Comparison of ENCODE assay signal across 9 cellular contexts in the genomic region with DNA sequence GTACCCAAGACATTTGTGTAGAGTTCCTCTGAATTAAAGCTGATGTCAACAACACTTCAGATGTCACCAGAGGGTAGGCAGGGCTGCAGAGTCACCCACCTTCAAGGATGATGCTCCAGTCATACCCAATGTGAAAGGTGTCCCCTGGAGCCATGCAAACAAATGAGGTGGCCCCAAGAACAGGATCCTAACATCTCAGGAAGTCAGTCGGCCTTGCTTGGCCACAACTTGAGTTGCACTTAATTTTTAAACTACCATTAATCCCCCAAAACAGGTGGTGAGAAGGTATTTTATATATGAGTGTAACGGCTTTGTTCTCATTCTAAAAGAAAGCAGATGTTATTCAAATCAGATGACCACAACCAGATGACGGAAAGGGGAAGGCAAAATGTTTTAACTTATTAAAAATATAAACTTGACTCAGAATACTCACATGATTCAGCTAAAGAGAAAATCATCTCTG. TPM values are rescaled to one million over a fixed set of nuclear protein-coding genes. Genes with fewer than 3 reads are reported as not detected.
DNase-seq lines count a peak whose midpoint lies in the region; ATAC-seq and TF ChIP-seq lines count a peak whose summit lies in the region.
"Had no signal": no experiment of that assay in that cellular context is flagged by ENCODE, and none has a peak within 500 bp of the region (broad histone marks: within the 10 kb centered on the region; RNA-seq: fewer than 3 reads in every experiment).

No MANE protein-coding gene starts in this region.

- H3K36me3 ChIP-seq in lower lobe of right lung, result no peaks in the 10 kb centered on the region
- H3K36me3 ChIP-seq: neutrophil had no signal

- H3K4me3 ChIP-seq in GM12864 (ENCODE audit: low read depth, low read length) (no peak overlapping the region), lower lobe of right lung (no peak overlapping the region)

- no peak overlapping the region for H3K27ac ChIP-seq in lower lobe of right lung

- H3K9me3 Mint-ChIP-seq in activated T-helper 2 cell treated with anti-CD3 and anti-CD28 coated beads, Interferon-gamma antibody, Interleukin-2, Interleukin-4, amounts not matched to agents 10 μg/mL and 5 μg/mL and 100 μg/mL, durations not matched to agents 14 hours and 24 hours and 36 hours, result peaks cover 18% of the 10 kb centered on the region

- H3K27me3 ChIP-seq in lower lobe of right lung (ENCODE audit: low read depth), result no peaks in the 10 kb centered on the region
- H3K27me3 ChIP-seq: neutrophil had no signal

- no peaks in the 10 kb centered on the region for H3K27me3 Mint-ChIP-seq in activated T-helper 2 cell treated with anti-CD3 and anti-CD28 coated beads, Interferon-gamma antibody, Interleukin-2, Interleukin-4, amounts not matched to agents 10 μg/mL and 5 μg/mL and 100 μg/mL, durations not matched to agents 14 hours and 24 hours and 36 hours (ENCODE audit: low read depth)

- intact Hi-C loops in activated T-helper 2 cell treated with anti-CD3 and anti-CD28 coated beads, Interferon-gamma antibody, Interleukin-2, Interleukin-4, amounts not matched to agents 10 μg/mL and 5 μg/mL and 100 μg/mL, durations not matched to agents 14 hours and 24 hours and 36 hours (cut with micrococcal nuclease), result no loop called here
- intact Hi-C loops in lower lobe of right lung (cut with DNase I), result no loop called here

- peak overlapping the region; percentile 94 for H3K27ac Mint-ChIP-seq in activated T-helper 2 cell treated with anti-CD3 and anti-CD28 coated beads, Interferon-gamma antibody, Interleukin-2, Interleukin-4, amounts not matched to agents 10 μg/mL and 5 μg/mL and 100 μg/mL, durations not matched to agents 14 hours and 24 hours and 36 hours

- peaks cover 38% of the 10 kb centered on the region for H3K36me3 Mint-ChIP-seq in activated T-helper 2 cell treated with anti-CD3 and anti-CD28 coated beads, Interferon-gamma antibody, Interleukin-2, Interleukin-4, amounts not matched to agents 10 μg/mL and 5 μg/mL and 100 μg/mL, durations not matched to agents 14 hours and 24 hours and 36 hours (ENCODE audit: low read depth)

- peaks cover 28% of the 10 kb centered on the region for H3K4me1 ChIP-seq in lower lobe of right lung

- no peak overlapping the region for H3K4me3 Mint-ChIP-seq in activated T-helper 2 cell treated with anti-CD3 and anti-CD28 coated beads, Interferon-gamma antibody, Interleukin-2, Interleukin-4, amounts not matched to agents 10 μg/mL and 5 μg/mL and 100 μg/mL, durations not matched to agents 14 hours and 24 hours and 36 hours (ENCODE audit: low read depth)

- DNase-seq in GM12864 (ENCODE audit: low read depth) (peak; percentile 80), hypothalamus (lab: John Stamatoyannopoulos, UW) (no peak), NCI-H146 treated with DMSO at 0.1 percent for 48 hours (lab: John Stamatoyannopoulos, UW; ENCODE audit: unreplicated experiment) (no peak), D341Med (ENCODE audit: low spot score) (no peak), lower lobe of right lung (no peak)
- DNase-seq in activated T-helper 2 cell treated with anti-CD3 and anti-CD28 coated beads, Interferon-gamma antibody, Interleukin-2, Interleukin-4, amounts not matched to agents 10 μg/mL and 5 μg/mL and 100 μg/mL, durations not matched to agents 14 hours and 24 hours and 36 hours (ENCODE audit: low spot score), result no peak

- ATAC-seq in GM19455 (IDR thresholded peaks at IDR 0.05; ENCODE audit: unreplicated experiment), result peak; percentile 50
- ATAC-seq in HG03280 (IDR thresholded peaks at IDR 0.05; ENCODE audit: unreplicated experiment), result peak; percentile 52
- no peak for ATAC-seq in lower lobe of right lung

- H3K9me3 ChIP-seq in lower lobe of right lung, result no peaks in the 10 kb centered on the region
- H3K9me3 ChIP-seq: neutrophil had no signal

- TF ChIP-seq CTCF in GM12864 (IDR thresholded peaks at IDR 0.05; ENCODE audit: low read depth, low read length, missing control alignments) (no peak), lower lobe of right lung (IDR thresholded peaks at IDR 0.05) (no peak)

- peaks cover 63% of the 10 kb centered on the region for H3K4me1 Mint-ChIP-seq in activated T-helper 2 cell treated with anti-CD3 and anti-CD28 coated beads, Interferon-gamma antibody, Interleukin-2, Interleukin-4, amounts not matched to agents 10 μg/mL and 5 μg/mL and 100 μg/mL, durations not matched to agents 14 hours and 24 hours and 36 hours (ENCODE audit: low read depth)

RNA-seq across cellular contexts. Expression of a gene that starts 21.1 kb away (rescaled TPM):
- total RNA-seq in activated T-helper 2 cell treated with anti-CD3 and anti-CD28 coated beads, Interferon-gamma antibody, Interleukin-2, Interleukin-4, amounts not matched to agents 10 μg/mL and 5 μg/mL and 100 μg/mL, durations not matched to agents 14 hours and 24 hours and 36 hours, result 102 and 103 TPM in 2 replicates
- 125 TPM for total RNA-seq in lower lobe of right lung

RNA-seq across cellular contexts. Expression of a gene that starts 40.4 kb away (rescaled TPM):
- 120 and 123 TPM in 2 replicates for total RNA-seq in activated T-helper 2 cell treated with anti-CD3 and anti-CD28 coated beads, Interferon-gamma antibody, Interleukin-2, Interleukin-4, amounts not matched to agents 10 μg/mL and 5 μg/mL and 100 μg/mL, durations not matched to agents 14 hours and 24 hours and 36 hours
- total RNA-seq in lower lobe of right lung, result 12.8 TPM

Comparison
In these comparisons a context has a peak if more than half of its experiments do, and no peak if none do; other contexts are left out.
1. ATAC-seq: peak in GM19455 (single experiment) and HG03280 (single experiment); none in lower lobe of right lung (0 of 2).